26 cellular contexts compared by ENCODE assay signal in genomic region chr13:36725936-36726335, GRCh38. TPM values are rescaled to one million over a fixed set of nuclear protein-coding genes. Genes with fewer than 3 reads are reported as not detected.
"Had no signal": no experiment of that assay in that cellular context is flagged by ENCODE, and none has a peak within 500 bp of the region (broad histone marks: within the 10 kb centered on the region; RNA-seq: fewer than 3 reads in every experiment).

No MANE protein-coding gene starts in this region.

- H3K4me1 Mint-ChIP-seq: stimulated activated effector memory CD8-positive, alpha-beta T cell treated with anti-CD3 and anti-CD28 coated beads, Interleukin-12 subunit alpha, Interleukin-12 subunit beta, amount 100 ng/mL, for 72 hours; stimulated activated memory B cell treated with anti-CD40 and anti-IgM and Interleukin-4, amounts not matched to agents 10 μg/mL and 1 μg/mL and 100 μg/mL, for 72 hours; stimulated activated naive B cell treated with anti-CD40 and anti-IgM and Interleukin-4, amounts not matched to agents 10 μg/mL and 1 μg/mL and 100 μg/mL, for 72 hours; stimulated activated naive CD8-positive, alpha-beta T cell treated with anti-CD3 and anti-CD28 coated beads, Interleukin-15, amount 100 ng/mL, for 72 hours had no signal

- H3K36me3 Mint-ChIP-seq: stimulated activated effector memory CD8-positive, alpha-beta T cell treated with anti-CD3 and anti-CD28 coated beads, Interleukin-12 subunit alpha, Interleukin-12 subunit beta, amount 100 ng/mL, for 72 hours; stimulated activated memory B cell treated with anti-CD40 and anti-IgM and Interleukin-4, amounts not matched to agents 10 μg/mL and 1 μg/mL and 100 μg/mL, for 72 hours; stimulated activated naive B cell treated with anti-CD40 and anti-IgM and Interleukin-4, amounts not matched to agents 10 μg/mL and 1 μg/mL and 100 μg/mL, for 72 hours; type B pancreatic cell had no signal

- ATAC-seq: stimulated activated effector memory CD8-positive, alpha-beta T cell treated with anti-CD3 and anti-CD28 coated beads, Interleukin-12 subunit alpha, Interleukin-12 subunit beta, amount 100 ng/mL, for 72 hours; stimulated activated memory B cell treated with anti-CD40 and anti-IgM and Interleukin-4, amounts not matched to agents 10 μg/mL and 1 μg/mL and 100 μg/mL, for 72 hours; stimulated activated naive B cell treated with anti-CD40 and anti-IgM and Interleukin-4, amounts not matched to agents 10 μg/mL and 1 μg/mL and 100 μg/mL, for 72 hours; stimulated activated naive CD8-positive, alpha-beta T cell treated with anti-CD3 and anti-CD28 coated beads, Interleukin-15, amount 100 ng/mL, for 72 hours; stimulated activated naive CD8-positive, alpha-beta T cell treated with anti-CD3 and anti-CD28 coated beads, Interleukin-15, Interleukin-2, amounts not matched to agents 100 U/mL and 50 U/mL, for 24 hours; upper lobe of right lung had no signal

- DNase-seq: stimulated activated CD4-positive, alpha-beta T cell treated with anti-CD3 and anti-CD28 coated beads, Interleukin-2, amount 100 ng/mL, for 48 hours; stimulated activated CD4-positive, alpha-beta T cell treated with anti-CD3 and anti-CD28 coated beads, Interleukin-4, amount 100 ng/mL, for 1 hour; stimulated activated CD4-positive, alpha-beta T cell treated with anti-CD3 and anti-CD28 coated beads, Interleukin-4, amount 100 ng/mL, for 24 hours; stimulated activated CD4-positive, alpha-beta T cell treated with anti-CD3 and anti-CD28 coated beads, Interleukin-4, amount 100 ng/mL, for 4 hours; stimulated activated CD8-positive, alpha-beta memory T cell treated with anti-CD3 and anti-CD28 coated beads, Interleukin-4, amount 100 ng/mL, for 48 hours; stimulated activated naive B cell treated with anti-CD40 and anti-IgM and Interleukin-4, amounts not matched to agents 10 μg/mL and 1 μg/mL and 100 μg/mL, for 72 hours; stimulated activated naive CD4-positive, alpha-beta T cell; stimulated activated naive CD4-positive, alpha-beta T cell treated with Interleukin-2 at 50 U/mL for 16 hours; stimulated activated naive CD8-positive, alpha-beta T cell treated with anti-CD3 and anti-CD28 coated beads, Interleukin-15, amount 100 ng/mL, for 72 hours; stimulated activated naive CD8-positive, alpha-beta T cell treated with anti-CD3 and anti-CD28 coated beads, Interleukin-15, Interleukin-2, amounts not matched to agents 100 U/mL and 50 U/mL, for 24 hours; stomach; substantia nigra; testis; thyroid gland; tibial artery; transverse colon; trophoblast cell; upper lobe of left lung; upper lobe of right lung; uterus had no signal

- H3K27ac Mint-ChIP-seq: stimulated activated effector memory CD8-positive, alpha-beta T cell treated with anti-CD3 and anti-CD28 coated beads, Interleukin-12 subunit alpha, Interleukin-12 subunit beta, amount 100 ng/mL, for 72 hours; stimulated activated memory B cell treated with anti-CD40 and anti-IgM and Interleukin-4, amounts not matched to agents 10 μg/mL and 1 μg/mL and 100 μg/mL, for 72 hours; stimulated activated naive B cell treated with anti-CD40 and anti-IgM and Interleukin-4, amounts not matched to agents 10 μg/mL and 1 μg/mL and 100 μg/mL, for 72 hours; stimulated activated naive CD8-positive, alpha-beta T cell treated with anti-CD3 and anti-CD28 coated beads, Interleukin-15, amount 100 ng/mL, for 72 hours; stimulated activated naive CD8-positive, alpha-beta T cell treated with anti-CD3 and anti-CD28 coated beads, Interleukin-15, Interleukin-2, amounts not matched to agents 100 ng/mL and 50 ng/mL, for 24 hours; type B pancreatic cell had no signal

- H3K4me3 Mint-ChIP-seq: stimulated activated effector memory CD8-positive, alpha-beta T cell treated with anti-CD3 and anti-CD28 coated beads, Interleukin-12 subunit alpha, Interleukin-12 subunit beta, amount 100 ng/mL, for 72 hours; stimulated activated memory B cell treated with anti-CD40 and anti-IgM and Interleukin-4, amounts not matched to agents 10 μg/mL and 1 μg/mL and 100 μg/mL, for 72 hours; stimulated activated naive B cell treated with anti-CD40 and anti-IgM and Interleukin-4, amounts not matched to agents 10 μg/mL and 1 μg/mL and 100 μg/mL, for 72 hours; stimulated activated naive CD8-positive, alpha-beta T cell treated with anti-CD3 and anti-CD28 coated beads, Interleukin-15, amount 100 ng/mL, for 72 hours; stimulated activated naive CD8-positive, alpha-beta T cell treated with anti-CD3 and anti-CD28 coated beads, Interleukin-15, Interleukin-2, amounts not matched to agents 100 ng/mL and 50 ng/mL, for 24 hours; type B pancreatic cell had no signal

- H3K9me3 Mint-ChIP-seq: stimulated activated effector memory CD8-positive, alpha-beta T cell treated with anti-CD3 and anti-CD28 coated beads, Interleukin-12 subunit alpha, Interleukin-12 subunit beta, amount 100 ng/mL, for 72 hours; stimulated activated memory B cell treated with anti-CD40 and anti-IgM and Interleukin-4, amounts not matched to agents 10 μg/mL and 1 μg/mL and 100 μg/mL, for 72 hours; stimulated activated naive B cell treated with anti-CD40 and anti-IgM and Interleukin-4, amounts not matched to agents 10 μg/mL and 1 μg/mL and 100 μg/mL, for 72 hours; stimulated activated naive CD8-positive, alpha-beta T cell treated with anti-CD3 and anti-CD28 coated beads, Interleukin-15, amount 100 ng/mL, for 72 hours; stimulated activated naive CD8-positive, alpha-beta T cell treated with anti-CD3 and anti-CD28 coated beads, Interleukin-15, Interleukin-2, amounts not matched to agents 100 ng/mL and 50 ng/mL, for 24 hours; type B pancreatic cell had no signal

RNA-seq across cellular contexts. Expression of gene SERTM1, which starts 52.1 kb away (rescaled TPM):
- total RNA-seq: suprapubic skin, thoracic aorta had no signal
